Comparison of ENCODE assay signal across 2 cellular contexts in the genomic region with DNA sequence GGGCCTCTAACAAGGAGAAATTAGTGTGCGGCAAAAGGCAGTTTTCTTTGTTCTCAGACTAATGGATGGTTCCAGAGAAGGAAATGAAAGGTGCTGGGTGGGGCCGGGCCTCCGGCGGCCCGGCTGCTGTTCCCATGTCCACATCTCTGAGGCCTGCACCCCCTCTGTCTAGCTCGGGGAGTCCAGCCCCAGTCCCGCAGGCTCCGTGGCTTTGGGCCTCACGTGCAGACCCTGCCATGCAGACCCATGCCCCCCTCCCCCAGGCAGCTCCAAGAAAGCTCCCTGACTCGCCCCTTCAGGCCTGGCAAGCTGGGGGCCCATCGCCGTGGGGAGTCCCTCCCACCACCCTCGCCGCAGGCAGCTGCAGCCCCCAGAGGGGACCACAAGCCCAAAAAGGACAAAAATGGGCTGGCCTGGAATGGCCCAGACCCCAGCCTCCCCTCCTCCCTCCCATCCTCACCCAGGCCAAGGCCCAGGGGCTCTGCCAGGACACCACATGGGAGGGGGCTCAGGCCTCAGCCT.
TF ChIP-seq lines count a peak whose summit lies in the region.

No MANE protein-coding gene starts in this region.

TF ChIP-seq in H1, 55 proteins besides CTCF, POLR2A, EP300 and RAD21:
- TF ChIP-seq EGR1 (IDR thresholded peaks at IDR 0.05; ENCODE audit: borderline replicate concordance, low read depth, low read length), result no peak
- no peak for TF ChIP-seq CHD2 (IDR thresholded peaks at IDR 0.05; ENCODE audit: low read length)
- TF ChIP-seq CBX5 (IDR thresholded peaks at IDR 0.05; ENCODE audit: low read depth, low read length), result no peak
- TF ChIP-seq KDM1A (IDR thresholded peaks at IDR 0.05; ENCODE audit: borderline replicate concordance, low read length), result no peak
- TF ChIP-seq SP2 (IDR thresholded peaks at IDR 0.05; ENCODE audit: low read length), result no peak
- no peak for TF ChIP-seq BCL11A (IDR thresholded peaks at IDR 0.05; ENCODE audit: low read depth in 2 of 2, low read length in 2 of 2)
- no peak for TF ChIP-seq NRF1 (IDR thresholded peaks at IDR 0.05; ENCODE audit: low read depth, low read length)
- TF ChIP-seq GTF2F1 (IDR thresholded peaks at IDR 0.05; ENCODE audit: borderline replicate concordance, low read depth, low read length), result no peak
- TF ChIP-seq, protein P1, sequence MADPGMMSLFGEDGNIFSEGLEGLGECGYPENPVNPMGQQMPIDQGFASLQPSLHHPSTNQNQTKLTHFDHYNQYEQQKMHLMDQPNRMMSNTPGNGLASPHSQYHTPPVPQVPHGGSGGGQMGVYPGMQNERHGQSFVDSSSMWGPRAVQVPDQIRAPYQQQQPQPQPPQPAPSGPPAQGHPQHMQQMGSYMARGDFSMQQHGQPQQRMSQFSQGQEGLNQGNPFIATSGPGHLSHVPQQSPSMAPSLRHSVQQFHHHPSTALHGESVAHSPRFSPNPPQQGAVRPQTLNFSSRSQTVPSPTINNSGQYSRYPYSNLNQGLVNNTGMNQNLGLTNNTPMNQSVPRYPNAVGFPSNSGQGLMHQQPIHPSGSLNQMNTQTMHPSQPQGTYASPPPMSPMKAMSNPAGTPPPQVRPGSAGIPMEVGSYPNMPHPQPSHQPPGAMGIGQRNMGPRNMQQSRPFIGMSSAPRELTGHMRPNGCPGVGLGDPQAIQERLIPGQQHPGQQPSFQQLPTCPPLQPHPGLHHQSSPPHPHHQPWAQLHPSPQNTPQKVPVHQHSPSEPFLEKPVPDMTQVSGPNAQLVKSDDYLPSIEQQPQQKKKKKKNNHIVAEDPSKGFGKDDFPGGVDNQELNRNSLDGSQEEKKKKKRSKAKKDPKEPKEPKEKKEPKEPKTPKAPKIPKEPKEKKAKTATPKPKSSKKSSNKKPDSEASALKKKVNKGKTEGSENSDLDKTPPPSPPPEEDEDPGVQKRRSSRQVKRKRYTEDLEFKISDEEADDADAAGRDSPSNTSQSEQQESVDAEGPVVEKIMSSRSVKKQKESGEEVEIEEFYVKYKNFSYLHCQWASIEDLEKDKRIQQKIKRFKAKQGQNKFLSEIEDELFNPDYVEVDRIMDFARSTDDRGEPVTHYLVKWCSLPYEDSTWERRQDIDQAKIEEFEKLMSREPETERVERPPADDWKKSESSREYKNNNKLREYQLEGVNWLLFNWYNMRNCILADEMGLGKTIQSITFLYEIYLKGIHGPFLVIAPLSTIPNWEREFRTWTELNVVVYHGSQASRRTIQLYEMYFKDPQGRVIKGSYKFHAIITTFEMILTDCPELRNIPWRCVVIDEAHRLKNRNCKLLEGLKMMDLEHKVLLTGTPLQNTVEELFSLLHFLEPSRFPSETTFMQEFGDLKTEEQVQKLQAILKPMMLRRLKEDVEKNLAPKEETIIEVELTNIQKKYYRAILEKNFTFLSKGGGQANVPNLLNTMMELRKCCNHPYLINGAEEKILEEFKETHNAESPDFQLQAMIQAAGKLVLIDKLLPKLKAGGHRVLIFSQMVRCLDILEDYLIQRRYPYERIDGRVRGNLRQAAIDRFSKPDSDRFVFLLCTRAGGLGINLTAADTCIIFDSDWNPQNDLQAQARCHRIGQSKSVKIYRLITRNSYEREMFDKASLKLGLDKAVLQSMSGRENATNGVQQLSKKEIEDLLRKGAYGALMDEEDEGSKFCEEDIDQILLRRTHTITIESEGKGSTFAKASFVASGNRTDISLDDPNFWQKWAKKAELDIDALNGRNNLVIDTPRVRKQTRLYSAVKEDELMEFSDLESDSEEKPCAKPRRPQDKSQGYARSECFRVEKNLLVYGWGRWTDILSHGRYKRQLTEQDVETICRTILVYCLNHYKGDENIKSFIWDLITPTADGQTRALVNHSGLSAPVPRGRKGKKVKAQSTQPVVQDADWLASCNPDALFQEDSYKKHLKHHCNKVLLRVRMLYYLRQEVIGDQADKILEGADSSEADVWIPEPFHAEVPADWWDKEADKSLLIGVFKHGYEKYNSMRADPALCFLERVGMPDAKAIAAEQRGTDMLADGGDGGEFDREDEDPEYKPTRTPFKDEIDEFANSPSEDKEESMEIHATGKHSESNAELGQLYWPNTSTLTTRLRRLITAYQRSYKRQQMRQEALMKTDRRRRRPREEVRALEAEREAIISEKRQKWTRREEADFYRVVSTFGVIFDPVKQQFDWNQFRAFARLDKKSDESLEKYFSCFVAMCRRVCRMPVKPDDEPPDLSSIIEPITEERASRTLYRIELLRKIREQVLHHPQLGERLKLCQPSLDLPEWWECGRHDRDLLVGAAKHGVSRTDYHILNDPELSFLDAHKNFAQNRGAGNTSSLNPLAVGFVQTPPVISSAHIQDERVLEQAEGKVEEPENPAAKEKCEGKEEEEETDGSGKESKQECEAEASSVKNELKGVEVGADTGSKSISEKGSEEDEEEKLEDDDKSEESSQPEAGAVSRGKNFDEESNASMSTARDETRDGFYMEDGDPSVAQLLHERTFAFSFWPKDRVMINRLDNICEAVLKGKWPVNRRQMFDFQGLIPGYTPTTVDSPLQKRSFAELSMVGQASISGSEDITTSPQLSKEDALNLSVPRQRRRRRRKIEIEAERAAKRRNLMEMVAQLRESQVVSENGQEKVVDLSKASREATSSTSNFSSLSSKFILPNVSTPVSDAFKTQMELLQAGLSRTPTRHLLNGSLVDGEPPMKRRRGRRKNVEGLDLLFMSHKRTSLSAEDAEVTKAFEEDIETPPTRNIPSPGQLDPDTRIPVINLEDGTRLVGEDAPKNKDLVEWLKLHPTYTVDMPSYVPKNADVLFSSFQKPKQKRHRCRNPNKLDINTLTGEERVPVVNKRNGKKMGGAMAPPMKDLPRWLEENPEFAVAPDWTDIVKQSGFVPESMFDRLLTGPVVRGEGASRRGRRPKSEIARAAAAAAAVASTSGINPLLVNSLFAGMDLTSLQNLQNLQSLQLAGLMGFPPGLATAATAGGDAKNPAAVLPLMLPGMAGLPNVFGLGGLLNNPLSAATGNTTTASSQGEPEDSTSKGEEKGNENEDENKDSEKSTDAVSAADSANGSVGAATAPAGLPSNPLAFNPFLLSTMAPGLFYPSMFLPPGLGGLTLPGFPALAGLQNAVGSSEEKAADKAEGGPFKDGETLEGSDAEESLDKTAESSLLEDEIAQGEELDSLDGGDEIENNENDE (IDR thresholded peaks at IDR 0.05; ENCODE audit: insufficient replicate concordance, low read length), result no peak
- TF ChIP-seq KDM5A (IDR thresholded peaks at IDR 0.05; ENCODE audit: low read length), result no peak
- TF ChIP-seq JUND (IDR thresholded peaks at IDR 0.05; ENCODE audit: low read length), result no peak
- TF ChIP-seq MAFK (IDR thresholded peaks at IDR 0.05; ENCODE audit: low read depth, low read length), result no peak
- TF ChIP-seq SIX5 (IDR thresholded peaks at IDR 0.05; ENCODE audit: low read depth, low read length), result no peak
TF ChIP-seq in H1: peak in this region for 0.

TF ChIP-seq in neural cell, 6 proteins besides CTCF, POLR2A, EP300 and RAD21:
- TF ChIP-seq TAF1 (IDR thresholded peaks at IDR 0.05; ENCODE audit: low read depth) (no peak), SMC3 (conservative IDR thresholded peaks at IDR 0.05; ENCODE audit: poor library complexity) (no peak), POLR2AphosphoS5 (IDR thresholded peaks at IDR 0.05) (no peak), EZH2 (IDR thresholded peaks at IDR 0.05; ENCODE audit: borderline replicate concordance, insufficient read depth, low read length, poor library complexity, severe bottlenecking) (no peak), MXI1 (conservative IDR thresholded peaks at IDR 0.05; ENCODE audit: poor library complexity, severe bottlenecking) (no peak)
- TF ChIP-seq, protein P2, sequence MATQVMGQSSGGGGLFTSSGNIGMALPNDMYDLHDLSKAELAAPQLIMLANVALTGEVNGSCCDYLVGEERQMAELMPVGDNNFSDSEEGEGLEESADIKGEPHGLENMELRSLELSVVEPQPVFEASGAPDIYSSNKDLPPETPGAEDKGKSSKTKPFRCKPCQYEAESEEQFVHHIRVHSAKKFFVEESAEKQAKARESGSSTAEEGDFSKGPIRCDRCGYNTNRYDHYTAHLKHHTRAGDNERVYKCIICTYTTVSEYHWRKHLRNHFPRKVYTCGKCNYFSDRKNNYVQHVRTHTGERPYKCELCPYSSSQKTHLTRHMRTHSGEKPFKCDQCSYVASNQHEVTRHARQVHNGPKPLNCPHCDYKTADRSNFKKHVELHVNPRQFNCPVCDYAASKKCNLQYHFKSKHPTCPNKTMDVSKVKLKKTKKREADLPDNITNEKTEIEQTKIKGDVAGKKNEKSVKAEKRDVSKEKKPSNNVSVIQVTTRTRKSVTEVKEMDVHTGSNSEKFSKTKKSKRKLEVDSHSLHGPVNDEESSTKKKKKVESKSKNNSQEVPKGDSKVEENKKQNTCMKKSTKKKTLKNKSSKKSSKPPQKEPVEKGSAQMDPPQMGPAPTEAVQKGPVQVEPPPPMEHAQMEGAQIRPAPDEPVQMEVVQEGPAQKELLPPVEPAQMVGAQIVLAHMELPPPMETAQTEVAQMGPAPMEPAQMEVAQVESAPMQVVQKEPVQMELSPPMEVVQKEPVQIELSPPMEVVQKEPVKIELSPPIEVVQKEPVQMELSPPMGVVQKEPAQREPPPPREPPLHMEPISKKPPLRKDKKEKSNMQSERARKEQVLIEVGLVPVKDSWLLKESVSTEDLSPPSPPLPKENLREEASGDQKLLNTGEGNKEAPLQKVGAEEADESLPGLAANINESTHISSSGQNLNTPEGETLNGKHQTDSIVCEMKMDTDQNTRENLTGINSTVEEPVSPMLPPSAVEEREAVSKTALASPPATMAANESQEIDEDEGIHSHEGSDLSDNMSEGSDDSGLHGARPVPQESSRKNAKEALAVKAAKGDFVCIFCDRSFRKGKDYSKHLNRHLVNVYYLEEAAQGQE (IDR thresholded peaks at IDR 0.05; ENCODE audit: borderline replicate concordance), result no peak
